Comparison of ENCODE assay signal across 12 cellular contexts in genomic region chr19:41935781-41936415, GRCh38. TPM values are rescaled to one million over a fixed set of nuclear protein-coding genes. Genes with fewer than 3 reads are reported as not detected.
A peak's percentile ranks its signal among the peaks of the same experiment; 100 is the strongest.
DNase-seq lines count a peak whose midpoint lies in the region; ATAC-seq and TF ChIP-seq lines count a peak whose summit lies in the region.
"Had no signal": no experiment of that assay in that cellular context is flagged by ENCODE, and none has a peak within 500 bp of the region (broad histone marks: within the 10 kb centered on the region; RNA-seq: fewer than 3 reads in every experiment).

No MANE protein-coding gene starts in this region.

- peak; percentile 58 for DNase-seq in activated naive CD4-positive, alpha-beta T cell treated with anti-CD3 and anti-CD28 coated beads for 36 hours
- DNase-seq in activated naive CD4-positive, alpha-beta T cell (lab: John Stamatoyannopoulos, UW): no peak
- DNase-seq in activated B cell treated with CpG ODN at 0.5 μM for 24 hours: no peak
- DNase-seq in spleen: peak; percentile 66
- no peak for DNase-seq in NCI-H1694 (lab: John Stamatoyannopoulos, UW)
- DNase-seq: DMS79 treated with DMSO at 0.1 percent for 48 hours, kidney glomerular epithelial cell, MG63 had no signal

- H3K27me3 Mint-ChIP-seq in activated naive CD4-positive, alpha-beta T cell treated with anti-CD3 and anti-CD28 coated beads for 36 hours (ENCODE audit: low read depth): no peaks in the 10 kb centered on the region
- H3K27me3 Mint-ChIP-seq in activated B cell treated with CpG ODN at 0.5 μM for 24 hours: no peaks in the 10 kb centered on the region

- no peak for TF ChIP-seq POLR2A in spleen (IDR thresholded peaks at IDR 0.05)

- H3K36me3 ChIP-seq in spleen: no peaks in the 10 kb centered on the region
- H3K36me3 ChIP-seq: MG63 had no signal

- no peaks in the 10 kb centered on the region for H3K9me3 Mint-ChIP-seq in activated naive CD4-positive, alpha-beta T cell treated with anti-CD3 and anti-CD28 coated beads for 36 hours
- H3K9me3 Mint-ChIP-seq in activated B cell treated with CpG ODN at 0.5 μM for 24 hours: no peaks in the 10 kb centered on the region
- H3K9me3 Mint-ChIP-seq: GM23338 had no signal

- no peak overlapping the region for H3K27ac ChIP-seq in spleen
- H3K27ac ChIP-seq: VCaP had no signal

- CTCF ChIA-PET in activated naive CD4-positive, alpha-beta T cell treated with anti-CD3 and anti-CD28 coated beads for 36 hours (lab: Charles Lee): interaction anchor here (0.8 to 2.3 kb wide), 4 partner anchors 9 to 62 kb away, joined by 3 to 7 read pairs (median 5); no protein-coding TSS in a partner anchor
- CTCF ChIA-PET in activated B cell treated with CpG ODN at 0.5 μM for 24 hours (lab: Charles Lee): interaction anchor here (2.2 kb wide), 1 partner anchor 62 kb away, joined by 11 read pairs; no protein-coding TSS in a partner anchor

- H3K36me3 Mint-ChIP-seq in activated naive CD4-positive, alpha-beta T cell treated with anti-CD3 and anti-CD28 coated beads for 36 hours (ENCODE audit: low read depth): no peaks in the 10 kb centered on the region
- no peaks in the 10 kb centered on the region for H3K36me3 Mint-ChIP-seq in activated B cell treated with CpG ODN at 0.5 μM for 24 hours (ENCODE audit: low read depth)

- peaks cover 36% of the 10 kb centered on the region for H3K4me1 Mint-ChIP-seq in activated naive CD4-positive, alpha-beta T cell treated with anti-CD3 and anti-CD28 coated beads for 36 hours (ENCODE audit: low read depth)
- peaks cover 57% of the 10 kb centered on the region for H3K4me1 Mint-ChIP-seq in activated B cell treated with CpG ODN at 0.5 μM for 24 hours

- H3K4me1 ChIP-seq in spleen: peaks cover under 1 to 79% (median 34%) of the 10 kb centered on the region in 6 donors

- no peak for TF ChIP-seq CTCF in activated B cell treated with CpG ODN at 0.5 μM for 24 hours (IDR thresholded peaks at IDR 0.05)
- TF ChIP-seq CTCF in spleen (IDR thresholded peaks at IDR 0.05 in 8 of 11, conservative IDR thresholded peaks at IDR 0.05 in 3 of 11): no peak

- H3K27me3 ChIP-seq in spleen (replicated peaks in 1 of 7): peaks cover 0 to 81% (median 21%) of the 10 kb centered on the region in 7 donors

- intact Hi-C loops in activated naive CD4-positive, alpha-beta T cell treated with anti-CD3 and anti-CD28 coated beads for 36 hours (cut with micrococcal nuclease): loop anchor here (2.0 kb wide), 1 partner anchor 15 kb away; no protein-coding TSS in a partner anchor
- intact Hi-C loops in activated B cell treated with CpG ODN at 0.5 μM for 24 hours (cut with micrococcal nuclease) (loop anchor here (1.0 to 2.0 kb wide), 3 partner anchors 15 to 63 kb away; no protein-coding TSS in a partner anchor), spleen (cut with DNase I; ENCODE audit: low total_unique reads) (no loop called here)

- ATAC-seq in activated B cell treated with CpG ODN at 0.5 μM for 24 hours (ENCODE audit: low read depth) (no peak), GM21447 (IDR thresholded peaks at IDR 0.05; ENCODE audit: unreplicated experiment) (no peak)
- ATAC-seq: GM23338 had no signal

- no peak overlapping the region for H3K4me3 Mint-ChIP-seq in activated naive CD4-positive, alpha-beta T cell treated with anti-CD3 and anti-CD28 coated beads for 36 hours
- no peak overlapping the region for H3K4me3 Mint-ChIP-seq in activated B cell treated with CpG ODN at 0.5 μM for 24 hours
- H3K4me3 Mint-ChIP-seq: GM23338 had no signal

- H3K9me3 ChIP-seq in spleen: no peaks in the 10 kb centered on the region
- H3K9me3 ChIP-seq: MG63 had no signal

- POLR2A ChIA-PET in activated B cell treated with CpG ODN at 0.5 μM for 24 hours (lab: Charles Lee): interaction anchor here (1.2 to 2.6 kb wide), 3 partner anchors 9 to 63 kb away, joined by 6 to 15 read pairs (median 6); no protein-coding TSS in a partner anchor

- no peak overlapping the region for H3K4me3 ChIP-seq in spleen
- H3K4me3 ChIP-seq: GM23338, MG63 had no signal

- 34 to 54% (median 40%) methylated on average over 19 to 24 of the region's 24 CpGs for WGBS in spleen, 5 donors

- no peak overlapping the region for H3K27ac Mint-ChIP-seq in activated naive CD4-positive, alpha-beta T cell treated with anti-CD3 and anti-CD28 coated beads for 36 hours
- peak overlapping the region; percentile 0 for H3K27ac Mint-ChIP-seq in activated B cell treated with CpG ODN at 0.5 μM for 24 hours
- H3K27ac Mint-ChIP-seq: GM23338 had no signal

RNA-seq across cellular contexts. Expression of gene ERFL, which starts 7.6 kb away (rescaled TPM):
- 1 to 10 TPM in 1 of 2 experiments, under 1 TPM in 1; 0.99 to 1.3 TPM for total RNA-seq in activated naive CD4-positive, alpha-beta T cell treated with anti-CD3 and anti-CD28 coated beads for 36 hours
- 0.64 and 1.1 TPM in 2 replicates for total RNA-seq in activated B cell treated with CpG ODN at 0.5 μM for 24 hours
- 1 to 10 TPM in 5 of 7 donors, under 1 TPM in 2; 0.46 to 3.0 (median 1.6) TPM for total RNA-seq in spleen
- 1 to 10 TPM; 2.2 to 2.4 (median 2.2) TPM for polyA plus RNA-seq in spleen
- total RNA-seq: SK-MEL-5 had no signal
- polyA plus RNA-seq: GM23338 had no signal

RNA-seq across cellular contexts. Expression of gene RABAC1, which starts 23.2 kb away (rescaled TPM):
- total RNA-seq in activated naive CD4-positive, alpha-beta T cell treated with anti-CD3 and anti-CD28 coated beads for 36 hours: 10 to 100 TPM; 32.8 TPM
- total RNA-seq in activated B cell treated with CpG ODN at 0.5 μM for 24 hours (96.7 and 102 TPM in 2 replicates), spleen (100 to 1,000 TPM in 5 of 7 donors, 10 to 100 TPM in 2; 85.6 to 154 (median 123) TPM)
- polyA plus RNA-seq in spleen: 100 to 1,000 TPM; 110 to 165 (median 145) TPM

RNA-seq across cellular contexts. Expression of gene ARHGEF1, which starts 52.9 kb away (rescaled TPM):
- 100 to 1,000 TPM; 246 to 260 TPM for total RNA-seq in activated naive CD4-positive, alpha-beta T cell treated with anti-CD3 and anti-CD28 coated beads for 36 hours
- total RNA-seq in activated B cell treated with CpG ODN at 0.5 μM for 24 hours (351 and 418 TPM in 2 replicates), spleen (100 to 1,000 TPM; 238 to 473 (median 382) TPM)
- polyA plus RNA-seq in spleen: 100 to 1,000 TPM; 314 to 543 (median 478) TPM

RNA-seq across cellular contexts. Expression of gene ATP1A3, which starts 58.1 kb away (rescaled TPM):
- total RNA-seq in activated naive CD4-positive, alpha-beta T cell treated with anti-CD3 and anti-CD28 coated beads for 36 hours: 1 to 10 TPM; 1.1 to 1.5 TPM
- total RNA-seq in activated B cell treated with CpG ODN at 0.5 μM for 24 hours (1.4 and 1.8 TPM in 2 replicates), spleen (1 to 10 TPM in 5 of 7 donors, under 1 TPM in 2; 0.72 to 2.2 (median 1.9) TPM)
- polyA plus RNA-seq in spleen: under 1 TPM; 0.39 to 0.83 (median 0.53) TPM

RNA-seq across cellular contexts. Expression of gene CD79A, which starts 58.8 kb away (rescaled TPM):
- 1 to 10 TPM; 2.5 to 2.7 TPM for total RNA-seq in activated naive CD4-positive, alpha-beta T cell treated with anti-CD3 and anti-CD28 coated beads for 36 hours
- total RNA-seq in activated B cell treated with CpG ODN at 0.5 μM for 24 hours: 889 and 943 TPM in 2 replicates
- total RNA-seq in spleen: 100 to 1,000 TPM; 222 to 361 (median 269) TPM
- 1,000 to 10,000 TPM in 1 of 3 donors, 100 to 1,000 TPM in 2; 748 to 1,033 (median 986) TPM for polyA plus RNA-seq in spleen
- total RNA-seq: GM23338 had no signal

Comparison
In these comparisons a context has a peak if more than half of its experiments do, and no peak if none do; other contexts are left out.
1. DNase-seq: peak in activated naive CD4-positive, alpha-beta T cell treated with anti-CD3 and anti-CD28 coated beads for 36 hours (single experiment) and spleen (single experiment); none in activated naive CD4-positive, alpha-beta T cell (0 of 4), activated B cell treated with CpG ODN at 0.5 μM for 24 hours (single experiment) and NCI-H1694 (single experiment).